In genomic region chr3:187720337-187720670, GRCh38 we compare ENCODE assay signal across 1 cellular context.
TF ChIP-seq lines count a peak whose summit lies in the region.

No MANE protein-coding gene starts in this region.

TF ChIP-seq in liver, 16 proteins besides CTCF, POLR2A, EP300 and RAD21 (continued from another document):
- TF ChIP-seq, protein P1, sequence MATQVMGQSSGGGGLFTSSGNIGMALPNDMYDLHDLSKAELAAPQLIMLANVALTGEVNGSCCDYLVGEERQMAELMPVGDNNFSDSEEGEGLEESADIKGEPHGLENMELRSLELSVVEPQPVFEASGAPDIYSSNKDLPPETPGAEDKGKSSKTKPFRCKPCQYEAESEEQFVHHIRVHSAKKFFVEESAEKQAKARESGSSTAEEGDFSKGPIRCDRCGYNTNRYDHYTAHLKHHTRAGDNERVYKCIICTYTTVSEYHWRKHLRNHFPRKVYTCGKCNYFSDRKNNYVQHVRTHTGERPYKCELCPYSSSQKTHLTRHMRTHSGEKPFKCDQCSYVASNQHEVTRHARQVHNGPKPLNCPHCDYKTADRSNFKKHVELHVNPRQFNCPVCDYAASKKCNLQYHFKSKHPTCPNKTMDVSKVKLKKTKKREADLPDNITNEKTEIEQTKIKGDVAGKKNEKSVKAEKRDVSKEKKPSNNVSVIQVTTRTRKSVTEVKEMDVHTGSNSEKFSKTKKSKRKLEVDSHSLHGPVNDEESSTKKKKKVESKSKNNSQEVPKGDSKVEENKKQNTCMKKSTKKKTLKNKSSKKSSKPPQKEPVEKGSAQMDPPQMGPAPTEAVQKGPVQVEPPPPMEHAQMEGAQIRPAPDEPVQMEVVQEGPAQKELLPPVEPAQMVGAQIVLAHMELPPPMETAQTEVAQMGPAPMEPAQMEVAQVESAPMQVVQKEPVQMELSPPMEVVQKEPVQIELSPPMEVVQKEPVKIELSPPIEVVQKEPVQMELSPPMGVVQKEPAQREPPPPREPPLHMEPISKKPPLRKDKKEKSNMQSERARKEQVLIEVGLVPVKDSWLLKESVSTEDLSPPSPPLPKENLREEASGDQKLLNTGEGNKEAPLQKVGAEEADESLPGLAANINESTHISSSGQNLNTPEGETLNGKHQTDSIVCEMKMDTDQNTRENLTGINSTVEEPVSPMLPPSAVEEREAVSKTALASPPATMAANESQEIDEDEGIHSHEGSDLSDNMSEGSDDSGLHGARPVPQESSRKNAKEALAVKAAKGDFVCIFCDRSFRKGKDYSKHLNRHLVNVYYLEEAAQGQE (IDR thresholded peaks at IDR 0.05): no peak
- no peak for TF ChIP-seq SP1 (IDR thresholded peaks at IDR 0.05)
